Comparison of ENCODE assay signal across 19 cellular contexts in genomic region chr14:75752086-75752485, GRCh38.
A peak's percentile ranks its signal among the peaks of the same experiment; 100 is the strongest.
DNase-seq lines count a peak whose midpoint lies in the region; ATAC-seq and TF ChIP-seq lines count a peak whose summit lies in the region.
"Had no signal": no experiment of that assay in that cellular context is flagged by ENCODE, and none has a peak within 500 bp of the region (broad histone marks: within the 10 kb centered on the region; RNA-seq: fewer than 3 reads in every experiment).

No MANE protein-coding gene starts in this region.

- no peaks in the 10 kb centered on the region for H3F3A ChIP-seq in neural progenitor cell (ENCODE audit: low read depth)

- H4K20me1 ChIP-seq in neural progenitor cell (ENCODE audit: low read depth) = no peaks in the 10 kb centered on the region

- H3K4me1 ChIP-seq in endodermal cell (ENCODE audit: control insufficient read depth, insufficient read depth, low read length) (no peaks in the 10 kb centered on the region), neural progenitor cell (no peaks in the 10 kb centered on the region)
- H3K4me1 ChIP-seq: SJSA1 had no signal

- H3K9me3 ChIP-seq in endodermal cell (ENCODE audit: control insufficient read depth, low read length) (peaks cover under 1% of the 10 kb centered on the region), neural progenitor cell (ENCODE audit: low read depth) (no peaks in the 10 kb centered on the region), T-helper 17 cell (ENCODE audit: control insufficient read depth, low read length, poor library complexity, severe bottlenecking) (no peaks in the 10 kb centered on the region)
- H3K9me3 ChIP-seq: SJSA1 had no signal

- H3K36me3 ChIP-seq in endodermal cell (ENCODE audit: control insufficient read depth, insufficient read depth, low read length) = peaks cover 48% of the 10 kb centered on the region
- peaks cover 12% of the 10 kb centered on the region for H3K36me3 ChIP-seq in neural progenitor cell
- H3K36me3 ChIP-seq in H7 (replicated peaks; ENCODE audit: control insufficient read depth, insufficient read depth, low read length) = no peaks in the 10 kb centered on the region

- no peak overlapping the region for H3K4me3 ChIP-seq in endodermal cell (ENCODE audit: low read length)
- H3K4me3 ChIP-seq in neural progenitor cell = no peak overlapping the region
- H3K4me3 ChIP-seq in H7 (ENCODE audit: insufficient read depth, low read depth, low read length) = no peak overlapping the region
- H3K4me3 ChIP-seq: GM12878, GM23338, SJSA1 had no signal

- TF ChIP-seq CTCF in endodermal cell (conservative IDR thresholded peaks at IDR 0.05) (no peak), neural progenitor cell (IDR thresholded peaks at IDR 0.05) (no peak)

- no peak overlapping the region for H3K9ac ChIP-seq in endodermal cell (ENCODE audit: extremely low read depth, low read length, poor library complexity, severe bottlenecking)
- H3K9ac ChIP-seq in neural progenitor cell = no peak overlapping the region

- no peak overlapping the region for H2AFZ ChIP-seq in neural progenitor cell (replicated peaks)
- H2AFZ ChIP-seq: GM23338 had no signal

- H3K27me3 Mint-ChIP-seq in endodermal cell (ENCODE audit: insufficient read depth) = no peaks in the 10 kb centered on the region
- no peaks in the 10 kb centered on the region for H3K27me3 Mint-ChIP-seq in neural progenitor cell (ENCODE audit: insufficient read depth, low read depth)
- no peaks in the 10 kb centered on the region for H3K27me3 Mint-ChIP-seq in T-helper 17 cell
- H3K27me3 Mint-ChIP-seq: CD4-positive, CD25-positive, alpha-beta regulatory T cell had no signal

- peaks cover 52% of the 10 kb centered on the region for H3K36me3 Mint-ChIP-seq in endodermal cell (ENCODE audit: low read depth)
- H3K36me3 Mint-ChIP-seq in neural progenitor cell = peaks cover 32% of the 10 kb centered on the region
- H3K36me3 Mint-ChIP-seq in T-helper 17 cell (ENCODE audit: low read depth) = peaks cover 9% of the 10 kb centered on the region

- H3K9me3 Mint-ChIP-seq in endodermal cell (peaks cover 6% of the 10 kb centered on the region), neural progenitor cell (no peaks in the 10 kb centered on the region)
- H3K9me3 Mint-ChIP-seq: GM23338 had no signal

- no peaks in the 10 kb centered on the region for H3K79me2 ChIP-seq in neural progenitor cell (ENCODE audit: low read depth)

- no peak overlapping the region for H3K27ac ChIP-seq in endodermal cell (ENCODE audit: low read depth, low read length)
- H3K27ac ChIP-seq in neural progenitor cell = no peak overlapping the region
- H3K27ac ChIP-seq: SJSA1 had no signal

- H3K4me3 Mint-ChIP-seq in endodermal cell (no peak overlapping the region), neural progenitor cell (no peak overlapping the region), T-helper 17 cell (no peak overlapping the region)
- H3K4me3 Mint-ChIP-seq: CD4-positive, CD25-positive, alpha-beta regulatory T cell; GM23338 had no signal

- WGBS in endodermal cell (ENCODE audit: insufficient coverage in 1 of 2, insufficient read length in 1 of 2), 2 experiments = 96 to 98% methylated on average over 3 of the region's 3 CpGs

- H3K27ac Mint-ChIP-seq in endodermal cell (peak overlapping the region; percentile 19), neural progenitor cell (peak overlapping the region; percentile 19), T-helper 17 cell (no peak overlapping the region)
- H3K27ac Mint-ChIP-seq: GM23338 had no signal

- DNase-seq in endodermal cell (no peak), neural progenitor cell (ENCODE audit: low spot score) (no peak), T-helper 17 cell (no peak), H7 (no peak), NCI-H69 (lab: John Stamatoyannopoulos, UW) (no peak)
- DNase-seq in activated CD4-positive, alpha-beta T cell treated with anti-CD3 and anti-CD28 coated beads, Interleukin-2, amount 50 U/mL, for 48 hours = no peak
- DNase-seq: CD4-positive, CD25-positive, alpha-beta regulatory T cell; Kasumi-1; NCI-H1694; NCI-H2081; NCI-H2171; NCI-H524 treated with DMSO at 0.1 percent for 48 hours; OCI-M1 had no signal

- H3K4me1 Mint-ChIP-seq in endodermal cell (peaks cover 5% of the 10 kb centered on the region), neural progenitor cell (no peaks in the 10 kb centered on the region), T-helper 17 cell (no peaks in the 10 kb centered on the region)
- H3K4me1 Mint-ChIP-seq: GM23338 had no signal

- ATAC-seq in SK-N-SH treated with all-trans-retinoic acid at 6 μM for 48 hours (no peak), T-helper 17 cell (no peak)
- ATAC-seq: GM12878, GM23338, HCT116, Right ventricle myocardium inferior had no signal

- no peak overlapping the region for H3K4me2 ChIP-seq in neural progenitor cell
- H3K4me2 ChIP-seq: GM23338 had no signal

- H3K27me3 ChIP-seq in endodermal cell (ENCODE audit: control insufficient read depth, insufficient read depth, low read length, poor library complexity, severe bottlenecking) (no peaks in the 10 kb centered on the region), neural progenitor cell (no peaks in the 10 kb centered on the region), H7 (ENCODE audit: control insufficient read depth, insufficient read depth, low read length) (no peaks in the 10 kb centered on the region)
- H3K27me3 ChIP-seq: SJSA1 had no signal

TF ChIP-seq in SK-N-SH treated with all-trans-retinoic acid at 6 μM for 48 hours, 23 proteins besides CTCF, POLR2A, EP300 and RAD21 (continues in another document):
- TF ChIP-seq TCF4 (CRISPR knock-in tag; IDR thresholded peaks at IDR 0.05; ENCODE audit: borderline replicate concordance) (no peak), ARNTL (CRISPR knock-in tag; IDR thresholded peaks at IDR 0.05; ENCODE audit: borderline replicate concordance, low read depth) (no peak), ZNF8 (CRISPR knock-in tag; IDR thresholded peaks at IDR 0.05) (0 out of 2 replicates have a peak, but pooled peaks have one; percentile 34), OSR1 (CRISPR knock-in tag; IDR thresholded peaks at IDR 0.05) (no peak), ZFP3 (CRISPR knock-in tag; IDR thresholded peaks at IDR 0.05) (peak; percentile 91), CREB5 (CRISPR knock-in tag; IDR thresholded peaks at IDR 0.05; ENCODE audit: low read depth) (peak; percentile 79; the same call in 1 of the 2 replicates), CSDC2 (CRISPR knock-in tag; IDR thresholded peaks at IDR 0.05) (peak; percentile 99), ISL1 (CRISPR knock-in tag; IDR thresholded peaks at IDR 0.05) (peak; percentile 82), TOX (CRISPR knock-in tag; IDR thresholded peaks at IDR 0.05; ENCODE audit: borderline replicate concordance) (no peak), ZC3H10 (CRISPR knock-in tag; IDR thresholded peaks at IDR 0.05) (no peak), SNAI2 (CRISPR knock-in tag; IDR thresholded peaks at IDR 0.05) (peak; percentile 99), ZNF565 (CRISPR knock-in tag; conservative IDR thresholded peaks at IDR 0.05; ENCODE audit: low read depth) (0 out of 2 replicates have a peak, but pooled peaks have one; percentile 63), TSHZ2 (CRISPR knock-in tag; IDR thresholded peaks at IDR 0.05) (no peak), GLIS3 (CRISPR knock-in tag; IDR thresholded peaks at IDR 0.05) (peak; percentile 78), CSRNP3 (CRISPR knock-in tag; IDR thresholded peaks at IDR 0.05) (peak; percentile 59; the same call in 1 of the 2 replicates)
